ENCODE assay signal across 10 cellular contexts in the genomic region with DNA sequence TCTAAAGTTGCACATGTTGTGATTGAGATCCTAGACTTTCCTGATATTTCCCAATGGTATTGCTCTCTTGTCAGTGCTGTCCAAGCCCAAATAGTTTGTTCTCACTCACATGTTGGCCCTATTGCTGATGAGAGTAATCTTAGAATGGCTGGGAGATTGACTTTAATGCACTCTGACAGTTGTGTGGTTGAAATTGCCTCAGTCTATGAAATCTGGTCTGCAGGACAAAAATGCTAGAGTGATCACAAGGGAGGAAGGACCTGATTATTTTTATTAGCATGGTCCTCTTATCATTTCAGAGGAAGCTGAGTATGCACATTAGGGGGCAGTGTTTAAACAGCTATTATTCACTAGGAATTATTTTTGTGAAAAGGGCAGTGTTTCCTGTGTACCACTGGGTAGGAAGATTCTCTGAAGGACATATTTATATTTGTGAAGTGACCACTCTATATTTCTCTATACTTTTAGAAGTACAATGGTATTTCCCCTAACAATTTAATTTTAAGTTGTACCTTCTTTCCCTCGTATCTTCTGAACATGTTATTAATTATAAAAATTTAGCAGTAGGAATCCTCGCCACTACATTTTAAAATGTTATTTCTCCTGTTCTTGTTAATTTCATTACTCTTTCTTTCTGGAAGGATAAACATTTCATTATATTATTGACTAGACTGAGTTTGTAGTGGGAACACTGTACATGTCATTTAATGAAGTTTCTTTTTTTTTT.
DNase-seq lines count a peak whose midpoint lies in the region; ATAC-seq and TF ChIP-seq lines count a peak whose summit lies in the region.
"Had no signal": no experiment of that assay in that cellular context is flagged by ENCODE, and none has a peak within 500 bp of the region (broad histone marks: within the 10 kb centered on the region; RNA-seq: fewer than 3 reads in every experiment).

No MANE protein-coding gene starts in this region.

- H3K27ac ChIP-seq in OCI-LY1 (ENCODE audit: low read depth, low read length, poor library complexity, severe bottlenecking) = no peak overlapping the region

- H4K20me1 ChIP-seq in OCI-LY1 (ENCODE audit: insufficient read depth, low read length) = no peaks in the 10 kb centered on the region

- TF ChIP-seq CTCF in GM12872 (IDR thresholded peaks at IDR 0.05; ENCODE audit: insufficient read depth, low read depth, low read length) = peak; percentile 18; the same call in 1 of the 3 replicates
- TF ChIP-seq CTCF in OCI-LY1 (IDR thresholded peaks at IDR 0.05; ENCODE audit: low read length) = peak; percentile 63; the same call in 1 of the 2 replicates
- TF ChIP-seq CTCF in epithelial cell of esophagus (IDR thresholded peaks at IDR 0.05; ENCODE audit: insufficient read depth, low read depth, low read length, missing control alignments) = peak; percentile 35

- H3K27me3 ChIP-seq in OCI-LY1 (ENCODE audit: insufficient read depth, low read length) = no peaks in the 10 kb centered on the region
- H3K27me3 ChIP-seq: esophagus squamous epithelium had no signal

- H3K27ac Mint-ChIP-seq in effector memory CD8-positive, alpha-beta T cell = no peak overlapping the region

- H3F3A ChIP-seq in OCI-LY1 (ENCODE audit: insufficient read depth, low read length) = no peaks in the 10 kb centered on the region

- H3K4me3 Mint-ChIP-seq in effector memory CD8-positive, alpha-beta T cell = no peak overlapping the region

- H3K9me3 ChIP-seq in OCI-LY1 (ENCODE audit: low read length) = no peaks in the 10 kb centered on the region
- H3K9me3 ChIP-seq: esophagus squamous epithelium had no signal

- H3K9me3 Mint-ChIP-seq in effector memory CD8-positive, alpha-beta T cell = no peaks in the 10 kb centered on the region

- no peaks in the 10 kb centered on the region for H3K9me2 ChIP-seq in OCI-LY1 (ENCODE audit: low read depth, low read length)

- peaks cover 10 to 22% of the 10 kb centered on the region in 2 donors for H3K27me3 Mint-ChIP-seq in effector memory CD8-positive, alpha-beta T cell

- H3K4me1 ChIP-seq in OCI-LY1 (ENCODE audit: insufficient read depth, low read length, severe bottlenecking) = no peaks in the 10 kb centered on the region

- H3K36me3 Mint-ChIP-seq in effector memory CD8-positive, alpha-beta T cell (ENCODE audit: insufficient read depth) = no peaks in the 10 kb centered on the region

- no peak overlapping the region for H3K4me3 ChIP-seq in OCI-LY1 (ENCODE audit: low read depth, low read length, poor library complexity, severe bottlenecking)
- no peak overlapping the region for H3K4me3 ChIP-seq in epithelial cell of esophagus (ENCODE audit: low read length)
- H3K4me3 ChIP-seq: esophagus squamous epithelium had no signal

- H3K36me3 ChIP-seq in OCI-LY1 (ENCODE audit: insufficient read depth, low read length) = no peaks in the 10 kb centered on the region
- H3K36me3 ChIP-seq: esophagus squamous epithelium had no signal

- DNase-seq in epithelial cell of esophagus (ENCODE audit: low read depth) = peak; percentile 28
- peak; percentile 78 for DNase-seq in renal cortical epithelial cell (ENCODE audit: low read depth)
- no peak for DNase-seq in effector memory CD8-positive, alpha-beta T cell
- DNase-seq in GOT3 (lab: John Stamatoyannopoulos, UW) = no peak
- DNase-seq: esophagus squamous epithelium, NCI-H1092 had no signal

- no peaks in the 10 kb centered on the region for H3K4me1 Mint-ChIP-seq in effector memory CD8-positive, alpha-beta T cell (ENCODE audit: low read depth in 2 of 2)

- no peak overlapping the region for H3K4me2 ChIP-seq in OCI-LY1 (ENCODE audit: low read length)

- H3K9ac ChIP-seq in OCI-LY1 (ENCODE audit: low read length) = no peak overlapping the region

- H3K79me2 ChIP-seq in OCI-LY1 (ENCODE audit: insufficient read depth, low read length) = no peaks in the 10 kb centered on the region

- ATAC-seq in HG02938 (IDR thresholded peaks at IDR 0.05; ENCODE audit: unreplicated experiment) (no peak), GM21723 (IDR thresholded peaks at IDR 0.05; ENCODE audit: unreplicated experiment) (no peak)
- no peak for ATAC-seq in effector memory CD8-positive, alpha-beta T cell (replicated peaks)

- H2AFZ ChIP-seq in OCI-LY1 (ENCODE audit: low read length) = no peak overlapping the region

Comparison
In these comparisons a context has a peak if more than half of its experiments do, and no peak if none do; other contexts are left out.
1. DNase-seq: peak in epithelial cell of esophagus (single experiment) and renal cortical epithelial cell (single experiment); none in effector memory CD8-positive, alpha-beta T cell (0 of 3) and GOT3 (single experiment).
2. Peak in every context shown above with its lines, with median percentiles within 50 percentile points of each other: CTCF ChIP-seq.